ENCODE assay signal across 25 cellular contexts in genomic region chr2:65061146-65061909, GRCh38. TPM values are rescaled to one million over a fixed set of nuclear protein-coding genes. Genes with fewer than 3 reads are reported as not detected.
DNase-seq lines count a peak whose midpoint lies in the region; ATAC-seq and TF ChIP-seq lines count a peak whose summit lies in the region.
"Had no signal": no experiment of that assay in that cellular context is flagged by ENCODE, and none has a peak within 500 bp of the region (broad histone marks: within the 10 kb centered on the region; RNA-seq: fewer than 3 reads in every experiment).

No MANE protein-coding gene starts in this region.

- H3K36me3 Mint-ChIP-seq in WTC11 (no peaks in the 10 kb centered on the region), endothelial cell (ENCODE audit: low read depth, unreplicated experiment) (peaks cover 18% of the 10 kb centered on the region), HFFc6 (ENCODE audit: low read depth) (no peaks in the 10 kb centered on the region)
- H3K36me3 Mint-ChIP-seq in stimulated activated memory B cell treated with anti-CD40 and anti-IgM and Interleukin-4, amounts not matched to agents 10 μg/mL and 1 μg/mL and 100 μg/mL, for 72 hours: no peaks in the 10 kb centered on the region
- H3K36me3 Mint-ChIP-seq: immature natural killer cell; natural killer cell; stimulated activated effector memory CD8-positive, alpha-beta T cell treated with anti-CD3 and anti-CD28 coated beads, Interleukin-12 subunit alpha, Interleukin-12 subunit beta, amount 100 ng/mL, for 72 hours had no signal

- H3K27ac ChIP-seq in BLaER1 treated with 17β-estradiol and CSF1 and Interleukin-3, amounts not matched to agents 10 nM and 100 nM: peak overlapping the region in 4 of 11 experiments; percentile 11 to 75 (median 30); a peak in 6 of 22 replicates
- H3K27ac ChIP-seq: A549, adrenal gland, GM23248, left ventricle myocardium inferior, tibial artery had no signal

- H3K27ac Mint-ChIP-seq in WTC11: no peak overlapping the region
- H3K27ac Mint-ChIP-seq in stimulated activated memory B cell treated with anti-CD40 and anti-IgM and Interleukin-4, amounts not matched to agents 10 μg/mL and 1 μg/mL and 100 μg/mL, for 72 hours: peak overlapping the region; percentile 39
- no peak overlapping the region for H3K27ac Mint-ChIP-seq in endothelial cell (ENCODE audit: unreplicated experiment)
- no peak overlapping the region for H3K27ac Mint-ChIP-seq in HFFc6
- H3K27ac Mint-ChIP-seq: activated CD8-positive, alpha-beta T cell treated with anti-CD3 and anti-CD28 coated beads for 36 hours; immature natural killer cell; natural killer cell; stimulated activated effector memory CD8-positive, alpha-beta T cell treated with anti-CD3 and anti-CD28 coated beads, Interleukin-12 subunit alpha, Interleukin-12 subunit beta, amount 100 ng/mL, for 72 hours had no signal

- no peaks in the 10 kb centered on the region for H3K27me3 ChIP-seq in BLaER1 treated with 17β-estradiol and CSF1 and Interleukin-3, amounts not matched to agents 10 nM and 100 nM
- H3K27me3 ChIP-seq: adrenal gland, BE2C, MG63, tibial artery had no signal

- no peaks in the 10 kb centered on the region for H3K27me3 Mint-ChIP-seq in WTC11 (ENCODE audit: low read depth)
- H3K27me3 Mint-ChIP-seq in stimulated activated memory B cell treated with anti-CD40 and anti-IgM and Interleukin-4, amounts not matched to agents 10 μg/mL and 1 μg/mL and 100 μg/mL, for 72 hours: no peaks in the 10 kb centered on the region
- H3K27me3 Mint-ChIP-seq in endothelial cell (ENCODE audit: unreplicated experiment): peaks cover 13% of the 10 kb centered on the region
- no peaks in the 10 kb centered on the region; the same call in 1 of the 2 replicates for H3K27me3 Mint-ChIP-seq in HFFc6 (ENCODE audit: insufficient read depth)
- H3K27me3 Mint-ChIP-seq: activated CD8-positive, alpha-beta T cell treated with anti-CD3 and anti-CD28 coated beads for 36 hours had no signal

- CTCF ChIA-PET in WTC11 (lab: Charles Lee): interaction anchor here (1.1 to 2.0 kb wide), 3 partner anchors 69 to 126 kb away, joined by 3 to 7 read pairs (median 4); partner anchors contain the start of gene RAB1A

- no peak overlapping the region for H3K4me3 ChIP-seq in BLaER1 treated with 17β-estradiol and CSF1 and Interleukin-3, amounts not matched to agents 10 nM and 100 nM
- H3K4me3 ChIP-seq: A549, adrenal gland, GM23248, left ventricle myocardium inferior, MG63, tibial artery had no signal

- peaks cover 25% of the 10 kb centered on the region for H3K4me1 Mint-ChIP-seq in WTC11
- peaks cover 47% of the 10 kb centered on the region for H3K4me1 Mint-ChIP-seq in stimulated activated memory B cell treated with anti-CD40 and anti-IgM and Interleukin-4, amounts not matched to agents 10 μg/mL and 1 μg/mL and 100 μg/mL, for 72 hours
- H3K4me1 Mint-ChIP-seq in endothelial cell (ENCODE audit: unreplicated experiment): peaks cover 59% of the 10 kb centered on the region
- peaks cover 51% of the 10 kb centered on the region for H3K4me1 Mint-ChIP-seq in HFFc6 (ENCODE audit: low read depth)

- H3K9me3 ChIP-seq in BLaER1 treated with 17β-estradiol and CSF1 and Interleukin-3, amounts not matched to agents 10 nM and 100 nM (replicated peaks in 1 of 11): no peaks in the 10 kb centered on the region
- H3K9me3 ChIP-seq: A549, adrenal gland, BE2C, left ventricle myocardium inferior, MG63, tibial artery had no signal

- TF ChIP-seq CTCF in WTC11 (IDR thresholded peaks at IDR 0.05) (no peak), endothelial cell (IDR thresholded peaks at IDR 0.05; ENCODE audit: unreplicated experiment) (no peak), HFFc6 (IDR thresholded peaks at IDR 0.05) (no peak)

- peaks cover 72 to 94% (median 93%) of the 10 kb centered on the region in 10 experiments for H3K4me1 ChIP-seq in BLaER1 treated with 17β-estradiol and CSF1 and Interleukin-3, amounts not matched to agents 10 nM and 100 nM
- H3K4me1 ChIP-seq: BE2C had no signal

- POLR2A ChIA-PET in WTC11 (lab: Charles Lee): no interaction called here

- H3K4me3 Mint-ChIP-seq in WTC11: no peak overlapping the region
- no peak overlapping the region for H3K4me3 Mint-ChIP-seq in stimulated activated memory B cell treated with anti-CD40 and anti-IgM and Interleukin-4, amounts not matched to agents 10 μg/mL and 1 μg/mL and 100 μg/mL, for 72 hours
- no peak overlapping the region for H3K4me3 Mint-ChIP-seq in endothelial cell (ENCODE audit: unreplicated experiment)
- H3K4me3 Mint-ChIP-seq in HFFc6: no peak overlapping the region
- H3K4me3 Mint-ChIP-seq: activated CD8-positive, alpha-beta T cell treated with anti-CD3 and anti-CD28 coated beads for 36 hours; immature natural killer cell; natural killer cell; stimulated activated effector memory CD8-positive, alpha-beta T cell treated with anti-CD3 and anti-CD28 coated beads, Interleukin-12 subunit alpha, Interleukin-12 subunit beta, amount 100 ng/mL, for 72 hours had no signal

- H3K9me3 Mint-ChIP-seq in WTC11 (no peaks in the 10 kb centered on the region), endothelial cell (ENCODE audit: unreplicated experiment) (no peaks in the 10 kb centered on the region), HFFc6 (no peaks in the 10 kb centered on the region)
- no peaks in the 10 kb centered on the region for H3K9me3 Mint-ChIP-seq in stimulated activated memory B cell treated with anti-CD40 and anti-IgM and Interleukin-4, amounts not matched to agents 10 μg/mL and 1 μg/mL and 100 μg/mL, for 72 hours
- H3K9me3 Mint-ChIP-seq: activated CD8-positive, alpha-beta T cell treated with anti-CD3 and anti-CD28 coated beads for 36 hours; natural killer cell; stimulated activated effector memory CD8-positive, alpha-beta T cell treated with anti-CD3 and anti-CD28 coated beads, Interleukin-12 subunit alpha, Interleukin-12 subunit beta, amount 100 ng/mL, for 72 hours had no signal

- 0 out of 22 replicates have a peak overlapping the region, but pooled peaks of 4 of the 11 experiments have one; percentile 2 to 22 (median 5) for H3K9ac ChIP-seq in BLaER1 treated with 17β-estradiol and CSF1 and Interleukin-3, amounts not matched to agents 10 nM and 100 nM
- H3K9ac ChIP-seq: GM23248 had no signal

- peaks cover 0 to 7% (median 0%) of the 10 kb centered on the region in 11 experiments; a peak in 2 of 22 replicates for H3K36me3 ChIP-seq in BLaER1 treated with 17β-estradiol and CSF1 and Interleukin-3, amounts not matched to agents 10 nM and 100 nM
- H3K36me3 ChIP-seq: adrenal gland, left ventricle myocardium inferior, tibial artery had no signal

- H4K20me1 ChIP-seq in BLaER1 treated with 17β-estradiol and CSF1 and Interleukin-3, amounts not matched to agents 10 nM and 100 nM: peaks cover 15 to 77% (median 59%) of the 10 kb centered on the region in 11 experiments; a peak in 18 of 22 replicates

- ATAC-seq in WTC11: no peak
- no peak for ATAC-seq in stimulated activated memory B cell treated with anti-CD40 and anti-IgM and Interleukin-4, amounts not matched to agents 10 μg/mL and 1 μg/mL and 100 μg/mL, for 72 hours
- no peak for ATAC-seq in GM18909 (IDR thresholded peaks at IDR 0.05; ENCODE audit: poor library complexity, unreplicated experiment)
- ATAC-seq: A549; activated CD8-positive, alpha-beta T cell treated with anti-CD3 and anti-CD28 coated beads for 36 hours; natural killer cell; stimulated activated effector memory CD8-positive, alpha-beta T cell treated with anti-CD3 and anti-CD28 coated beads, Interleukin-12 subunit alpha, Interleukin-12 subunit beta, amount 100 ng/mL, for 72 hours had no signal

- DNase-seq in WTC11 (ENCODE audit: low spot score) (no peak), myocyte (ENCODE audit: low read depth) (peak; percentile 57), endothelial cell (ENCODE audit: low spot score) (no peak), HFFc6 (no peak), activated T-cell treated with anti-CD3 and anti-CD28 coated beads for 4 hours (no peak)
- DNase-seq: activated CD8-positive, alpha-beta T cell treated with anti-CD3 and anti-CD28 coated beads for 36 hours; activated naive CD4-positive, alpha-beta T cell; activated T-cell treated with anti-CD3 and anti-CD28 coated beads, Interleukin-2, amount 50 U/mL, for 1 hour; BE2C; GM23248; immature natural killer cell; IMR-90; left ventricle myocardium inferior; MG63; natural killer cell; NCI-H1436; NCI-H2171; stimulated activated CD4-positive, alpha-beta T cell treated with anti-CD3 and anti-CD28 coated beads, Interleukin-1b, Interleukin-23, amount 100 ng/mL, for 48 hours had no signal

- H3K4me2 ChIP-seq in BLaER1 treated with 17β-estradiol and CSF1 and Interleukin-3, amounts not matched to agents 10 nM and 100 nM: peak overlapping the region in 8 of 11 experiments; percentile 2 to 96 (median 66); a peak in 12 of 22 replicates
- H3K4me2 ChIP-seq: A549 had no signal

TF ChIP-seq in WTC11, 78 proteins besides CTCF, POLR2A, EP300 and RAD21 (continues in another document):
- TF ChIP-seq MXD4 (CRISPR knock-in tag; IDR thresholded peaks at IDR 0.05; ENCODE audit: borderline replicate concordance) (no peak), USF1 (CRISPR knock-in tag; IDR thresholded peaks at IDR 0.05) (no peak), IRF1 (CRISPR knock-in tag; IDR thresholded peaks at IDR 0.05) (no peak), ZNF121 (CRISPR knock-in tag; IDR thresholded peaks at IDR 0.05) (0 out of 2 replicates have a peak, but pooled peaks have one; percentile 27)

RNA-seq across cellular contexts. Expression of gene CEP68, which starts 5.1 kb away (rescaled TPM):
- total RNA-seq in WTC11 (2021): 14.6 to 16.7 TPM (median 15.3 TPM) in 3 replicates
- 25.0 and 36.8 TPM in 2 replicates for total RNA-seq in myocyte
- 12.4 TPM for polyA plus RNA-seq in myocyte (2012)
- total RNA-seq in endothelial cell (ENCODE audit: unreplicated experiment): 63.3 TPM
- total RNA-seq in HFFc6 (2021; fragmentation: NEBNext Ultra II Directional; extraction: Animal tissue kit (Norgen Biotek cat#: 25700)): 1 to 10 TPM; 5.7 to 9.7 (median 7.1) TPM
